ENCODE assay signal across 1 cellular context in genomic region chr6:31794294-31794865, GRCh38.
A peak's percentile ranks its signal among the peaks of the same experiment; 100 is the strongest.
TF ChIP-seq lines count a peak whose summit lies in the region.

No MANE protein-coding gene starts in this region.

TF ChIP-seq in K562, 482 proteins besides CTCF, POLR2A, EP300 and RAD21 (continued from another document and continues in another):
- TF ChIP-seq ZNF318 (IDR thresholded peaks at IDR 0.05; ENCODE audit: borderline replicate concordance in 1 of 2, low read depth in 1 of 2) (no peak), ARID1B (IDR thresholded peaks at IDR 0.05) (peak; percentile 78), ZNF436 (CRISPR knock-in tag; IDR thresholded peaks at IDR 0.05) (no peak), ZNF77 (CRISPR knock-in tag; IDR thresholded peaks at IDR 0.05) (no peak), POLR3A (IDR thresholded peaks at IDR 0.05; ENCODE audit: borderline replicate concordance, extremely low read depth, insufficient read depth, insufficient read length) (no peak), MLLT1 (IDR thresholded peaks at IDR 0.05) (peak in 1 of 2 experiments; percentile 20; a peak in 1 of 4 replicates), ARNT (IDR thresholded peaks at IDR 0.05) (peak in 1 of 2 experiments; percentile 80; a peak in 2 of 4 replicates), THRAP3 (IDR thresholded peaks at IDR 0.05; ENCODE audit: borderline replicate concordance) (peak; percentile 29; the same call in 1 of the 2 replicates), CHD2 (IDR thresholded peaks at IDR 0.05; ENCODE audit: low read depth, low read length) (peak; percentile 49; the same call in 1 of the 2 replicates), ZBTB9 (CRISPR knock-in tag; IDR thresholded peaks at IDR 0.05) (no peak), ESRRB (CRISPR knock-in tag; IDR thresholded peaks at IDR 0.05; ENCODE audit: borderline replicate concordance) (no peak), MYC (IDR thresholded peaks at IDR 0.05; ENCODE audit: low read depth, low read length) (peak; percentile 14; the same call in 1 of the 2 replicates), MYC (CRISPR knock-in tag; IDR thresholded peaks at IDR 0.05; ENCODE audit: borderline replicate concordance, low read depth) (no peak), SIN3A (IDR thresholded peaks at IDR 0.05; ENCODE audit: borderline replicate concordance in 2 of 2, control insufficient read depth in 1 of 2, low read depth in 2 of 2, low read length in 2 of 2) (peak in 1 of 2 experiments; percentile 31; a peak in 2 of 4 replicates), C11orf30 (IDR thresholded peaks at IDR 0.05; ENCODE audit: low read depth) (no peak), ZBTB26 (CRISPR knock-in tag; IDR thresholded peaks at IDR 0.05) (no peak), XRCC3 (IDR thresholded peaks at IDR 0.05) (no peak), U2AF1 (optimal IDR thresholded peaks at IDR 0.05; ENCODE audit: low read depth, low read length) (peak; percentile 28), ZNF165 (CRISPR knock-in tag; IDR thresholded peaks at IDR 0.05; ENCODE audit: borderline replicate concordance) (0 out of 2 replicates have a peak, but pooled peaks have one; percentile 60), HES1 (IDR thresholded peaks at IDR 0.05; ENCODE audit: low read depth) (no peak), SIRT6 (IDR thresholded peaks at IDR 0.05; ENCODE audit: low read depth, low read length) (no peak), ATF1 (CRISPR knock-in tag; IDR thresholded peaks at IDR 0.05) (no peak), ATF1 (tag; IDR thresholded peaks at IDR 0.05) (peak; percentile 54), KDM1A (IDR thresholded peaks at IDR 0.05) (peak; percentile 68 to 73; a peak in 3 of 4 replicates), HNRNPK (IDR thresholded peaks at IDR 0.05; ENCODE audit: low read depth, low read length, poor library complexity, severe bottlenecking) (no peak), GATA2 (CRISPR knock-in tag; IDR thresholded peaks at IDR 0.05) (peak; percentile 49), SMAD3 (CRISPR knock-in tag; conservative IDR thresholded peaks at IDR 0.05) (0 out of 2 replicates have a peak, but pooled peaks have one; percentile 35), RFX7 (CRISPR knock-in tag; IDR thresholded peaks at IDR 0.05) (no peak), BHLHE40 (IDR thresholded peaks at IDR 0.05; ENCODE audit: low read length) (0 out of 2 replicates have a peak, but pooled peaks have one; percentile 28)
- TF ChIP-seq, protein P1, sequence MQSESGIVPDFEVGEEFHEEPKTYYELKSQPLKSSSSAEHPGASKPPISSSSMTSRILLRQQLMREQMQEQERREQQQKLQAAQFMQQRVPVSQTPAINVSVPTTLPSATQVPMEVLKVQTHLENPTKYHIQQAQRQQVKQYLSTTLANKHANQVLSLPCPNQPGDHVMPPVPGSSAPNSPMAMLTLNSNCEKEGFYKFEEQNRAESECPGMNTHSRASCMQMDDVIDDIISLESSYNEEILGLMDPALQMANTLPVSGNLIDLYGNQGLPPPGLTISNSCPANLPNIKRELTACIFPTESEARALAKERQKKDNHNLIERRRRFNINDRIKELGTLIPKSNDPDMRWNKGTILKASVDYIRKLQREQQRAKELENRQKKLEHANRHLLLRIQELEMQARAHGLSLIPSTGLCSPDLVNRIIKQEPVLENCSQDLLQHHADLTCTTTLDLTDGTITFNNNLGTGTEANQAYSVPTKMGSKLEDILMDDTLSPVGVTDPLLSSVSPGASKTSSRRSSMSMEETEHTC (IDR thresholded peaks at IDR 0.05): no peak
- TF ChIP-seq, protein P2, sequence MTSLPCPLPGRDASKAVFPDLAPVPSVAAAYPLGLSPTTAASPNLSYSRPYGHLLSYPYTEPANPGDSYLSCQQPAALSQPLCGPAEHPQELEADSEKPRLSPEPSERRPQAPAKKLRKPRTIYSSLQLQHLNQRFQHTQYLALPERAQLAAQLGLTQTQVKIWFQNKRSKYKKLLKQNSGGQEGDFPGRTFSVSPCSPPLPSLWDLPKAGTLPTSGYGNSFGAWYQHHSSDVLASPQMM (CRISPR knock-in tag; IDR thresholded peaks at IDR 0.05): no peak
- TF ChIP-seq, protein P3, sequence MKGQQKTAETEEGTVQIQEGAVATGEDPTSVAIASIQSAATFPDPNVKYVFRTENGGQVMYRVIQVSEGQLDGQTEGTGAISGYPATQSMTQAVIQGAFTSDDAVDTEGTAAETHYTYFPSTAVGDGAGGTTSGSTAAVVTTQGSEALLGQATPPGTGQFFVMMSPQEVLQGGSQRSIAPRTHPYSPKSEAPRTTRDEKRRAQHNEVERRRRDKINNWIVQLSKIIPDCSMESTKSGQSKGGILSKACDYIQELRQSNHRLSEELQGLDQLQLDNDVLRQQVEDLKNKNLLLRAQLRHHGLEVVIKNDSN (CRISPR knock-in tag; IDR thresholded peaks at IDR 0.05): 0 out of 2 replicates have a peak, but pooled peaks have one; percentile 46
- TF ChIP-seq, protein P4, sequence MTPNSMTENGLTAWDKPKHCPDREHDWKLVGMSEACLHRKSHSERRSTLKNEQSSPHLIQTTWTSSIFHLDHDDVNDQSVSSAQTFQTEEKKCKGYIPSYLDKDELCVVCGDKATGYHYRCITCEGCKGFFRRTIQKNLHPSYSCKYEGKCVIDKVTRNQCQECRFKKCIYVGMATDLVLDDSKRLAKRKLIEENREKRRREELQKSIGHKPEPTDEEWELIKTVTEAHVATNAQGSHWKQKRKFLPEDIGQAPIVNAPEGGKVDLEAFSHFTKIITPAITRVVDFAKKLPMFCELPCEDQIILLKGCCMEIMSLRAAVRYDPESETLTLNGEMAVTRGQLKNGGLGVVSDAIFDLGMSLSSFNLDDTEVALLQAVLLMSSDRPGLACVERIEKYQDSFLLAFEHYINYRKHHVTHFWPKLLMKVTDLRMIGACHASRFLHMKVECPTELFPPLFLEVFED (CRISPR knock-in tag; conservative IDR thresholded peaks at IDR 0.05): 0 out of 2 replicates have a peak, but pooled peaks have one; percentile 43
- TF ChIP-seq, protein P5, sequence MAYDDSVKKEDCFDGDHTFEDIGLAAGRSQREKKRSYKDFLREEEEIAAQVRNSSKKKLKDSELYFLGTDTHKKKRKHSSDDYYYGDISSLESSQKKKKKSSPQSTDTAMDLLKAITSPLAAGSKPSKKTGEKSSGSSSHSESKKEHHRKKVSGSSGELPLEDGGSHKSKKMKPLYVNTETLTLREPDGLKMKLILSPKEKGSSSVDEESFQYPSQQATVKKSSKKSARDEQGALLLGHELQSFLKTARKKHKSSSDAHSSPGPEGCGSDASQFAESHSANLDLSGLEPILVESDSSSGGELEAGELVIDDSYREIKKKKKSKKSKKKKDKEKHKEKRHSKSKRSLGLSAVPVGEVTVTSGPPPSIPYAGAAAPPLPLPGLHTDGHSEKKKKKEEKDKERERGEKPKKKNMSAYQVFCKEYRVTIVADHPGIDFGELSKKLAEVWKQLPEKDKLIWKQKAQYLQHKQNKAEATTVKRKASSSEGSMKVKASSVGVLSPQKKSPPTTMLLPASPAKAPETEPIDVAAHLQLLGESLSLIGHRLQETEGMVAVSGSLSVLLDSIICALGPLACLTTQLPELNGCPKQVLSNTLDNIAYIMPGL (CRISPR knock-in tag; IDR thresholded peaks at IDR 0.05): no peak; the same call in 1 of the 2 replicates
- TF ChIP-seq, protein P6, sequence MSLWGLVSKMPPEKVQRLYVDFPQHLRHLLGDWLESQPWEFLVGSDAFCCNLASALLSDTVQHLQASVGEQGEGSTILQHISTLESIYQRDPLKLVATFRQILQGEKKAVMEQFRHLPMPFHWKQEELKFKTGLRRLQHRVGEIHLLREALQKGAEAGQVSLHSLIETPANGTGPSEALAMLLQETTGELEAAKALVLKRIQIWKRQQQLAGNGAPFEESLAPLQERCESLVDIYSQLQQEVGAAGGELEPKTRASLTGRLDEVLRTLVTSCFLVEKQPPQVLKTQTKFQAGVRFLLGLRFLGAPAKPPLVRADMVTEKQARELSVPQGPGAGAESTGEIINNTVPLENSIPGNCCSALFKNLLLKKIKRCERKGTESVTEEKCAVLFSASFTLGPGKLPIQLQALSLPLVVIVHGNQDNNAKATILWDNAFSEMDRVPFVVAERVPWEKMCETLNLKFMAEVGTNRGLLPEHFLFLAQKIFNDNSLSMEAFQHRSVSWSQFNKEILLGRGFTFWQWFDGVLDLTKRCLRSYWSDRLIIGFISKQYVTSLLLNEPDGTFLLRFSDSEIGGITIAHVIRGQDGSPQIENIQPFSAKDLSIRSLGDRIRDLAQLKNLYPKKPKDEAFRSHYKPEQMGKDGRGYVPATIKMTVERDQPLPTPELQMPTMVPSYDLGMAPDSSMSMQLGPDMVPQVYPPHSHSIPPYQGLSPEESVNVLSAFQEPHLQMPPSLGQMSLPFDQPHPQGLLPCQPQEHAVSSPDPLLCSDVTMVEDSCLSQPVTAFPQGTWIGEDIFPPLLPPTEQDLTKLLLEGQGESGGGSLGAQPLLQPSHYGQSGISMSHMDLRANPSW (CRISPR knock-in tag; IDR thresholded peaks at IDR 0.05): no peak
